In genomic region chr1:19981170-19981506, GRCh38 we compare ENCODE assay signal across 20 cellular contexts. TPM values are rescaled to one million over a fixed set of nuclear protein-coding genes. Genes with fewer than 3 reads are reported as not detected.
"Had no signal": no experiment of that assay in that cellular context is flagged by ENCODE, and none has a peak within 500 bp of the region (broad histone marks: within the 10 kb centered on the region; RNA-seq: fewer than 3 reads in every experiment).

No MANE protein-coding gene starts in this region.

- DNase-seq: activated CD4-positive, alpha-beta T cell treated with anti-CD3 and anti-CD28 coated beads for 1 hour; activated CD4-positive, alpha-beta T cell treated with anti-CD3 and anti-CD28 coated beads, Interleukin-2, amount 50 U/mL, for 48 hours; activated naive CD4-positive, alpha-beta T cell treated with Interleukin-2 at 50 U/mL for 16 hours; activated naive CD8-positive, alpha-beta T cell treated with anti-CD3 and anti-CD28 coated beads, Interleukin-2, amount 50 U/mL, for 24 hours; nucleus accumbens; SK-N-SH; stimulated activated CD4-positive, alpha-beta T cell treated with anti-CD3 and anti-CD28 coated beads, Interleukin-12 subunit alpha, Interleukin-12 subunit beta, amount 100 ng/mL, for 4 hours; stimulated activated CD4-positive, alpha-beta T cell treated with anti-CD3 and anti-CD28 coated beads, Interleukin-2, amount 100 ng/mL, for 24 hours; tibial artery had no signal

- H3K4me3 ChIP-seq: lung, tibial artery had no signal

- H3K36me3 ChIP-seq: tibial artery had no signal

- H3K9me3 ChIP-seq: SK-N-SH, tibial artery had no signal

- FAIRE-seq: astrocyte, bronchial epithelial cell had no signal

- H3K27ac ChIP-seq: epithelial cell of prostate, tibial artery had no signal

- H3K4me2 ChIP-seq: SK-N-SH had no signal

- H3K4me1 ChIP-seq: tibial artery had no signal

- ATAC-seq: activated naive CD8-positive, alpha-beta T cell treated with anti-CD3 and anti-CD28 coated beads, Interleukin-2, amount 50 U/mL, for 24 hours; activated T-helper 17 cell treated with anti-CD3 and anti-CD28 coated beads, Interleukin-2, amount 50 U/mL, for 72 hours; stimulated activated effector memory CD8-positive, alpha-beta T cell treated with anti-CD3 and anti-CD28 coated beads, Interleukin-12 subunit alpha, Interleukin-12 subunit beta, amount 100 ng/mL, for 72 hours had no signal

- H3K9ac ChIP-seq: SK-N-SH had no signal

- H3K9me2 ChIP-seq: SK-N-SH had no signal

RNA-seq across cellular contexts. Expression of gene PLA2G2A, which starts 1.7 kb away (rescaled TPM):
- total RNA-seq: activated T-helper 17 cell treated with anti-CD3 and anti-CD28 coated beads, Interleukin-2, amount 50 U/mL, for 72 hours; astrocyte; bronchial epithelial cell; chondrocyte; dermis microvascular lymphatic vessel endothelial cell; fibroblast of lung; T-helper 1 cell treated with Interleukin-12 subunit alpha and Interleukin-12 subunit beta and Interleukin-4 antibody, amounts not matched to agents 30 ng/mL and 1 ng/mL, for 36 hours had no signal
- polyA plus RNA-seq: fibroblast of lung, SK-N-SH had no signal

RNA-seq across cellular contexts. Expression of gene PLA2G2E, which starts 57.7 kb away (rescaled TPM):
- total RNA-seq: activated T-helper 17 cell treated with anti-CD3 and anti-CD28 coated beads, Interleukin-2, amount 50 U/mL, for 72 hours; astrocyte; bronchial epithelial cell; chondrocyte; dermis microvascular lymphatic vessel endothelial cell; fibroblast of lung; lung; progenitor cell of endocrine pancreas; T-helper 1 cell treated with Interleukin-12 subunit alpha and Interleukin-12 subunit beta and Interleukin-4 antibody, amounts not matched to agents 30 ng/mL and 1 ng/mL, for 36 hours had no signal
- polyA plus RNA-seq: fibroblast of lung, lung, SK-N-SH had no signal
